8 cellular contexts compared by ENCODE assay signal in genomic region chr10:8331896-8332729, GRCh38.
A peak's percentile ranks its signal among the peaks of the same experiment; 100 is the strongest.
DNase-seq lines count a peak whose midpoint lies in the region; ATAC-seq and TF ChIP-seq lines count a peak whose summit lies in the region.

No MANE protein-coding gene starts in this region.

- TF ChIP-seq CTCF in activated B cell treated with CpG ODN at 0.5 μM for 24 hours (IDR thresholded peaks at IDR 0.05) = no peak
- no peak for TF ChIP-seq CTCF in breast epithelium (IDR thresholded peaks at IDR 0.05)

- H3K27me3 ChIP-seq in BLaER1 (no peaks in the 10 kb centered on the region), breast epithelium (no peaks in the 10 kb centered on the region)

- POLR2A ChIA-PET in activated B cell treated with CpG ODN at 0.5 μM for 24 hours (lab: Charles Lee) = no interaction called here

- CTCF ChIA-PET in activated B cell treated with CpG ODN at 0.5 μM for 24 hours (lab: Charles Lee) = no interaction called here

- DNase-seq in activated B cell treated with CpG ODN at 0.5 μM for 24 hours = no peak
- peak in 1 of 2 donors; percentile 45 for DNase-seq in breast epithelium (ENCODE audit: low spot score in 2 of 2)
- DNase-seq in left colon = peak; percentile 39 to 46
- DNase-seq in stimulated activated CD4-positive, alpha-beta T cell treated with anti-CD3 and anti-CD28 coated beads, Interleukin-4, amount 100 ng/mL, for 24 hours = peak; percentile 80
- no peak for DNase-seq in OCI-M2 (lab: John Stamatoyannopoulos, UW; ENCODE audit: unreplicated experiment)

- peak overlapping the region; percentile 97 for H3K4me2 ChIP-seq in BLaER1

- no peaks in the 10 kb centered on the region for H4K20me1 ChIP-seq in BLaER1

- H3K9me3 Mint-ChIP-seq in activated B cell treated with CpG ODN at 0.5 μM for 24 hours = peaks cover 2% of the 10 kb centered on the region

- no peaks in the 10 kb centered on the region for H3K9me3 ChIP-seq in BLaER1
- H3K9me3 ChIP-seq in breast epithelium = no peaks in the 10 kb centered on the region

- H3K4me3 Mint-ChIP-seq in activated B cell treated with CpG ODN at 0.5 μM for 24 hours = peak overlapping the region; percentile 48

- H3K4me1 Mint-ChIP-seq in activated B cell treated with CpG ODN at 0.5 μM for 24 hours = peaks cover 12% of the 10 kb centered on the region

- H3K36me3 ChIP-seq in BLaER1 (no peaks in the 10 kb centered on the region), breast epithelium (no peaks in the 10 kb centered on the region)

- no peaks in the 10 kb centered on the region for H3K36me3 Mint-ChIP-seq in activated B cell treated with CpG ODN at 0.5 μM for 24 hours (ENCODE audit: low read depth)

- peak; percentile 80 for ATAC-seq in GM19372 (IDR thresholded peaks at IDR 0.05; ENCODE audit: low read depth, unreplicated experiment)
- peak; percentile 92 for ATAC-seq in HG03565 (IDR thresholded peaks at IDR 0.05; ENCODE audit: unreplicated experiment)
- peak; percentile 65 for ATAC-seq in activated B cell treated with CpG ODN at 0.5 μM for 24 hours (ENCODE audit: low read depth)
- ATAC-seq in left colon = peak; percentile 47

- no peak overlapping the region for H3K9ac ChIP-seq in BLaER1

- H3K27ac Mint-ChIP-seq in activated B cell treated with CpG ODN at 0.5 μM for 24 hours = no peak overlapping the region

- TF ChIP-seq POLR2A in breast epithelium (IDR thresholded peaks at IDR 0.05) = no peak

- H3K4me3 ChIP-seq in BLaER1 (peak overlapping the region; percentile 61), breast epithelium (peak overlapping the region; percentile 10 to 63 (median 45))

- intact Hi-C loops in activated B cell treated with CpG ODN at 0.5 μM for 24 hours (cut with micrococcal nuclease) (no loop called here), breast epithelium (cut with DNase I; ENCODE audit: low total_unique reads) (no loop called here), left colon (cut with DNase I, micrococcal nuclease) (no loop called here)

- H3K4me1 ChIP-seq in BLaER1 (peaks cover 22% of the 10 kb centered on the region), breast epithelium (no peaks in the 10 kb centered on the region)

- peaks cover 20% of the 10 kb centered on the region for H3K27me3 Mint-ChIP-seq in activated B cell treated with CpG ODN at 0.5 μM for 24 hours

- H3K27ac ChIP-seq in BLaER1 (no peak overlapping the region), breast epithelium (no peak overlapping the region)

Comparison
In these comparisons a context has a peak if more than half of its experiments do, and no peak if none do; other contexts are left out.
1. DNase-seq: peak in left colon (2 of 2) and stimulated activated CD4-positive, alpha-beta T cell treated with anti-CD3 and anti-CD28 coated beads, Interleukin-4, amount 100 ng/mL, for 24 hours (single experiment); none in activated B cell treated with CpG ODN at 0.5 μM for 24 hours (single experiment) and OCI-M2 (single experiment).
2. Peak in every context shown above with its lines, with median percentiles within 50 percentile points of each other: ATAC-seq.